ENCODE assay signal across 20 cellular contexts in genomic region chr20:44928595-44928994, GRCh38.
"Had no signal": no experiment of that assay in that cellular context is flagged by ENCODE, and none has a peak within 500 bp of the region (broad histone marks: within the 10 kb centered on the region; RNA-seq: fewer than 3 reads in every experiment).

No MANE protein-coding gene starts in this region.

- H3K27ac Mint-ChIP-seq: memory B cell had no signal

- H3K27me3 ChIP-seq: dorsolateral prefrontal cortex, esophagus muscularis mucosa, foreskin keratinocyte, gastroesophageal sphincter, heart right ventricle had no signal

- H3K4me3 ChIP-seq: coronary artery, dorsolateral prefrontal cortex, esophagus muscularis mucosa, gastroesophageal sphincter, heart right ventricle, lower lobe of right lung had no signal

- H3K9me3 Mint-ChIP-seq: memory B cell had no signal

- H3K4me3 Mint-ChIP-seq: memory B cell had no signal

- H3K9me3 ChIP-seq: esophagus muscularis mucosa, gastroesophageal sphincter, heart right ventricle, lower lobe of right lung had no signal

- DNase-seq: dermis blood vessel endothelial cell; dorsolateral prefrontal cortex; effector CD4-positive, alpha-beta T cell; effector memory CD4-positive, alpha-beta T cell; foreskin keratinocyte; glutamatergic neuron; head of caudate nucleus; heart right ventricle; hippocampal formation; left colon; left ventricle myocardium superior; lower lobe of right lung; mammary epithelial cell; mesendoderm; midbrain had no signal

- ATAC-seq: foreskin keratinocyte, gastroesophageal sphincter, heart right ventricle, left colon, left lobe of liver, left ventricle myocardium superior had no signal

- H3K4me1 ChIP-seq: esophagus muscularis mucosa, foreskin keratinocyte, gastroesophageal sphincter, heart right ventricle, lower lobe of right lung had no signal

- H3K27ac ChIP-seq: coronary artery, dorsolateral prefrontal cortex, esophagus muscularis mucosa, foreskin keratinocyte, gastroesophageal sphincter, heart right ventricle, lower lobe of right lung had no signal

- H3K27me3 Mint-ChIP-seq: memory B cell had no signal

- H3K4me1 Mint-ChIP-seq: memory B cell had no signal
